Comparison of ENCODE assay signal across 8 cellular contexts in genomic region chr10:22682237-22683192, GRCh38. TPM values are rescaled to one million over a fixed set of nuclear protein-coding genes. Genes with fewer than 3 reads are reported as not detected.
DNase-seq lines count a peak whose midpoint lies in the region; ATAC-seq and TF ChIP-seq lines count a peak whose summit lies in the region.

No MANE protein-coding gene starts in this region.

- DNase-seq in HT1080 (ENCODE audit: low read depth) (peak; percentile 91), fibroblast of mammary gland (ENCODE audit: low read depth) (peak; percentile 90), amygdala (lab: John Stamatoyannopoulos, UW) (no peak)
- DNase-seq in activated CD4-positive, alpha-beta T cell treated with anti-CD3 and anti-CD28 coated beads, Interleukin-2, amount 50 U/mL, for 1 hour: peak; percentile 55
- DNase-seq in stimulated activated CD8-positive, alpha-beta memory T cell treated with anti-CD3 and anti-CD28 coated beads, Interleukin-4, amount 100 ng/mL, for 4 hours (ENCODE audit: low read depth in 2 of 2, low spot score in 1 of 2): peak; percentile 28 to 40

- ATAC-seq in GM18502 (IDR thresholded peaks at IDR 0.05; ENCODE audit: poor library complexity, unreplicated experiment) (peak; percentile 37), HG03139 (IDR thresholded peaks at IDR 0.05; ENCODE audit: unreplicated experiment) (no peak), HG03045 (IDR thresholded peaks at IDR 0.05; ENCODE audit: unreplicated experiment) (no peak)

- no peak overlapping the region for H3K4me3 ChIP-seq in fibroblast of mammary gland (ENCODE audit: control insufficient read depth, low read depth, low read length)

- no peak for TF ChIP-seq CTCF in fibroblast of mammary gland (conservative IDR thresholded peaks at IDR 0.05; ENCODE audit: control insufficient read depth, insufficient read depth, low read depth, low read length)

RNA-seq across cellular contexts. Expression of gene PIP4K2A, which starts 31.9 kb away (rescaled TPM):
- total RNA-seq in HT1080 (2014; rRNA removed; shearing (Covaris generic)): 43.8 and 59.2 TPM in 2 replicates
- 34.1 and 38.3 TPM in 2 replicates for polyA plus RNA-seq in HT1080 (2015; cell fraction: cytosol; rRNA removed)
- polyA plus RNA-seq in HT1080 (2015; cell fraction: nucleus; rRNA removed): 12.2 and 14.8 TPM in 2 replicates

Comparison
In these comparisons a context has a peak if more than half of its experiments do, and no peak if none do; other contexts are left out.
1. DNase-seq: peak in HT1080 (single experiment), activated CD4-positive, alpha-beta T cell treated with anti-CD3 and anti-CD28 coated beads, Interleukin-2, amount 50 U/mL, for 1 hour (single experiment), fibroblast of mammary gland (single experiment) and stimulated activated CD8-positive, alpha-beta memory T cell treated with anti-CD3 and anti-CD28 coated beads, Interleukin-4, amount 100 ng/mL, for 4 hours (2 of 2); none in amygdala (0 of 56).